8 cellular contexts compared by ENCODE assay signal in the genomic region with DNA sequence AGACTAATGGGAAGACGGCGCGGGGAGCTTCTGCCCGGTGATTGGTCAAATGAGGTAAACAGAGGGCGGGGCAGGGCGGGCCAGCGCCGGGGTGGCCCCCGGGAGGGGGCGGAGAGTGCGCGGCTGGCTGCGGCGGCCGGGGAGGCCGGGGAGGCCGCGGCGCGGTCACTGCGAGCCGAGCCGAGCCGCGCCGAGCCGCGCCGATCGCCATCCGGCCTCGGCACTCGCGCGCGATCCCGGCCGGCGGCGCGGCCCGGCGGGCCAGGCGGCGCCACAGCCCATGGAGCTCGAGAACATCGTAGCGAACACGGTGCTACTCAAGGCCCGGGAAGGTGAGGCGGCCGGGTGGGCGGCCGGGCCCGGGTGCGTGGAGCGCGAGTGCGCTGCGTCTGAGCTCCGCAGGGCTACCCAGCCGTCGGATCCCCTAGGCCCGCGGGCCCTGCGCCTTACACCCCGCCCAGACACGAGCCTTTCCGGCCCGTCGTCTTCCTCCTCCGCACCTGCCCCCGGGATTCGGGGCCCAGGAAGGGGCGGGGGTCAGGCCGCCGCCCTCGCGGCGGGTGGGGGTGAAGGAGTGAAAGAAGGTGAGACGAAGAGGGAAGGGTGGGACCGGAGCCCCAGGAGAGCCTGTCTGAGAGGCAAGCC. TPM values are rescaled to one million over a fixed set of nuclear protein-coding genes. Genes with fewer than 3 reads are reported as not detected.
DNase-seq lines count a peak whose midpoint lies in the region; ATAC-seq and TF ChIP-seq lines count a peak whose summit lies in the region.

A gene (plus strand): TSS at position 111 of the 645 bp plus-strand sequence. CDS start 170 bp downstream, at position 281.

- H3K36me3 ChIP-seq in iPS DF 6.9 (ENCODE audit: control insufficient read depth, insufficient read depth, low read length) = peaks cover 6% of the 10 kb centered on the region; the same call in 1 of the 2 replicates
- peaks cover 9% of the 10 kb centered on the region for H3K36me3 ChIP-seq in skeletal muscle satellite cell (ENCODE audit: insufficient read depth, low read length)

- POLR2A ChIA-PET in T-cell (lab: Charles Lee) = interaction anchor here (0.6 to 2.1 kb wide), 7 partner anchors 14 to 37 kb away, joined by 3 to 13 read pairs (median 5); no protein-coding TSS in a partner anchor

- H3K4me3 Mint-ChIP-seq in T-cell = peak within 1 kb of the TSS; percentile 79 to 92 (median 90)

- H3K9me3 Mint-ChIP-seq in T-cell = no peaks in the 10 kb centered on the region

- ATAC-seq in GM18873 (IDR thresholded peaks at IDR 0.05; ENCODE audit: low FRiP score, unreplicated experiment) (peak; percentile 1), HG03159 (IDR thresholded peaks at IDR 0.05; ENCODE audit: unreplicated experiment) (peak; percentile 13), T-cell (replicated peaks in 1 of 4) (peak; percentile 15 to 72 (median 66)), GM18868 (IDR thresholded peaks at IDR 0.05; ENCODE audit: unreplicated experiment) (no peak)

- no peak for TF ChIP-seq CTCF in astrocyte of the cerebellum (IDR thresholded peaks at IDR 0.05; ENCODE audit: low read depth, low read length, missing control alignments)

- peak within 1 kb of the TSS; percentile 97 for H3K4me2 ChIP-seq in skeletal muscle satellite cell (ENCODE audit: low read length)

- H3K9me3 ChIP-seq in iPS DF 6.9 (ENCODE audit: control insufficient read depth, insufficient read depth, low read length) (no peaks in the 10 kb centered on the region), skeletal muscle satellite cell (replicated peaks; ENCODE audit: low read length) (no peaks in the 10 kb centered on the region)

- H3K4me3 ChIP-seq in astrocyte of the cerebellum (ENCODE audit: low read depth, low read length) (peak within 1 kb of the TSS; percentile 75), iPS DF 6.9 (ENCODE audit: low read length) (peak within 1 kb of the TSS; percentile 76), skeletal muscle satellite cell (ENCODE audit: low read length) (peak within 1 kb of the TSS; percentile 86)

- no peak within 1 kb of the TSS for H3K27ac ChIP-seq in iPS DF 6.9 (ENCODE audit: low read length)

- peak within 1 kb of the TSS; percentile 94 for H3K9ac ChIP-seq in skeletal muscle satellite cell (ENCODE audit: low read depth, low read length)

- peak within 1 kb of the TSS; percentile 99 for H3K27ac Mint-ChIP-seq in T-cell

- H3K36me3 Mint-ChIP-seq in T-cell = peaks cover 8% of the 10 kb centered on the region

- CTCF ChIA-PET in T-cell (lab: Charles Lee) = interaction anchor here in 1 of 2 donors (0.5 to 3.2 kb wide), 11 partner anchors 12 to 80 kb away, joined by 3 to 37 read pairs (median 7); a partner anchor contains a TSS

- H3K4me1 ChIP-seq in iPS DF 6.9 (ENCODE audit: control insufficient read depth, insufficient read depth, low read length) (no peaks in the 10 kb centered on the region), skeletal muscle satellite cell (ENCODE audit: control insufficient read depth, insufficient read depth, low read length) (peaks cover 27% of the 10 kb centered on the region)

- H3K4me1 Mint-ChIP-seq in T-cell = peaks cover 56 to 63% (median 60%) of the 10 kb centered on the region in 3 donors

- no CpG with 5 or more reads among the region's 82 CpGs for WGBS in iPS DF 6.9 (ENCODE audit: insufficient coverage, insufficient read length)

- in situ Hi-C loops in ACHN (cut with HindIII; ENCODE audit: low pct_ligation_motif_present, low pct_unique_long_range_greater_than_20kb, low sequenced_read_pairs) (no loop called here), astrocyte of the cerebellum (cut with HindIII; ENCODE audit: low sequenced_read_pairs) (no loop called here)

- no peaks in the 10 kb centered on the region for H3K27me3 ChIP-seq in iPS DF 6.9 (ENCODE audit: control insufficient read depth, insufficient read depth, low read length)
- no peaks in the 10 kb centered on the region for H3K27me3 ChIP-seq in skeletal muscle satellite cell (ENCODE audit: control insufficient read depth, insufficient read depth, low read length)

- DNase-seq in ACHN = peak; percentile 38
- DNase-seq in T-cell = peak in 33 of 34 experiments; percentile 47 to 78 (median 61)
- DNase-seq in astrocyte of the cerebellum (ENCODE audit: low read depth) = no peak
- DNase-seq in iPS DF 6.9 (ENCODE audit: low read depth, low spot score) = no peak

- no peaks in the 10 kb centered on the region for H3K27me3 Mint-ChIP-seq in T-cell

RNA-seq across cellular contexts. Expression of the gene that starts here (rescaled TPM):
- total RNA-seq in T-cell = 100 to 1,000 TPM; 196 to 226 (median 216) TPM
- 22.1 and 28.4 TPM in 2 replicates for total RNA-seq in skeletal muscle satellite cell (2012; rRNA removed)

Comparison
In these comparisons a context has a peak if more than half of its experiments do, and no peak if none do; other contexts are left out.
1. DNase-seq: peak in ACHN (single experiment) and T-cell (33 of 34); none in astrocyte of the cerebellum (single experiment) and iPS DF 6.9 (single experiment).
2. Peak in every context shown above with its lines, with median percentiles within 50 percentile points of each other: H3K4me3 ChIP-seq.